Comparison of ENCODE assay signal across 29 cellular contexts in genomic region chr5:113243349-113243664, GRCh38.
"Had no signal": no experiment of that assay in that cellular context is flagged by ENCODE, and none has a peak within 500 bp of the region (broad histone marks: within the 10 kb centered on the region; RNA-seq: fewer than 3 reads in every experiment).

No MANE protein-coding gene starts in this region.

- H3K4me2 ChIP-seq: hepatocyte, smooth muscle cell had no signal

- H2AFZ ChIP-seq: hepatocyte had no signal

- H3K4me3 ChIP-seq: gastroesophageal sphincter, hepatocyte, ovary, prostate gland, sigmoid colon, smooth muscle cell, testis, uterus had no signal

- H3K27me3 ChIP-seq: gastroesophageal sphincter, hepatocyte, ovary, sigmoid colon, testis, uterus had no signal

- ATAC-seq: activated naive CD8-positive, alpha-beta T cell treated with anti-CD3 and anti-CD28 coated beads, Interleukin-2, amount 50 U/mL, for 24 hours; gastroesophageal sphincter; left cardiac atrium; naive thymus-derived CD4-positive, alpha-beta T cell; stimulated activated naive B cell treated with anti-CD40 and anti-IgM and Interleukin-4, amounts not matched to agents 10 μg/mL and 1 μg/mL and 100 μg/mL, for 72 hours; T-helper 17 cell had no signal

- DNase-seq: activated CD4-positive, alpha-beta memory T cell treated with anti-CD3 and anti-CD28 coated beads, Interleukin-2, amount 10 ng/mL, durations not matched to agents 7 days and 5 days; activated CD4-positive, alpha-beta T cell treated with anti-CD3 and anti-CD28 coated beads for 1 hour; activated CD4-positive, alpha-beta T cell treated with anti-CD3 and anti-CD28 coated beads, Interleukin-2, amount 10 ng/mL, durations not matched to agents 7 days and 5 days; activated CD8-positive, alpha-beta memory T cell treated with anti-CD3 and anti-CD28 coated beads, Interleukin-2, amount 50 U/mL, for 48 hours; activated naive CD8-positive, alpha-beta T cell treated with anti-CD3 and anti-CD28 coated beads, Interleukin-2, amount 50 U/mL, for 24 hours; activated T-cell treated with anti-CD3 and anti-CD28 coated beads, Interleukin-2, amount 50 U/mL, for 24 hours; islet precursor cell; left cardiac atrium; naive thymus-derived CD4-positive, alpha-beta T cell; ovary; retina; sigmoid colon; stimulated activated CD4-positive, alpha-beta T cell treated with anti-CD3 and anti-CD28 coated beads, Interleukin-1b, Interleukin-23, amount 100 ng/mL, for 48 hours; stimulated activated CD4-positive, alpha-beta T cell treated with anti-CD3 and anti-CD28 coated beads, Interleukin-4, amount 100 ng/mL, for 4 hours; stimulated activated CD8-positive, alpha-beta memory T cell treated with anti-CD3 and anti-CD28 coated beads, Interleukin-4, amount 100 ng/mL, for 48 hours; stimulated activated naive B cell treated with anti-CD40 and anti-IgM and Interleukin-4, amounts not matched to agents 10 μg/mL and 1 μg/mL and 100 μg/mL, for 72 hours; T-helper 17 cell; T1000; testis; trophoblast cell; uterus had no signal

- H3K27ac Mint-ChIP-seq: activated CD4-positive, alpha-beta memory T cell treated with anti-CD3 and anti-CD28 coated beads, Interleukin-2, amount 10 ng/mL, durations not matched to agents 7 days and 5 days; activated CD4-positive, alpha-beta T cell treated with anti-CD3 and anti-CD28 coated beads, Interleukin-2, amount 10 ng/mL, durations not matched to agents 7 days and 5 days; activated naive CD4-positive, alpha-beta T cell treated with anti-CD3 and anti-CD28 coated beads, Interleukin-2, amount 50 U/mL, for 24 hours; activated naive CD8-positive, alpha-beta T cell treated with anti-CD3 and anti-CD28 coated beads, Interleukin-2, amount 50 U/mL, for 24 hours; activated T-cell treated with anti-CD3 and anti-CD28 coated beads, Interleukin-2, amount 50 U/mL, for 24 hours; dendritic cell treated with granulocyte-macrophage colony-stimulating factor and Interleukin-4, amounts not matched to agents 40 ng/mL and 50 ng/mL, for 4 days; naive thymus-derived CD4-positive, alpha-beta T cell; stimulated activated naive B cell treated with anti-CD40 and anti-IgM and Interleukin-4, amounts not matched to agents 10 μg/mL and 1 μg/mL and 100 μg/mL, for 72 hours; T-helper 17 cell had no signal

- FAIRE-seq: bronchial epithelial cell had no signal

- H3K4me1 ChIP-seq: prostate gland had no signal

- H3K4me3 Mint-ChIP-seq: activated CD4-positive, alpha-beta memory T cell treated with anti-CD3 and anti-CD28 coated beads, Interleukin-2, amount 10 ng/mL, durations not matched to agents 7 days and 5 days; activated CD4-positive, alpha-beta T cell treated with anti-CD3 and anti-CD28 coated beads, Interleukin-2, amount 10 ng/mL, durations not matched to agents 7 days and 5 days; activated naive CD4-positive, alpha-beta T cell treated with anti-CD3 and anti-CD28 coated beads, Interleukin-2, amount 50 U/mL, for 24 hours; activated naive CD8-positive, alpha-beta T cell treated with anti-CD3 and anti-CD28 coated beads, Interleukin-2, amount 50 U/mL, for 24 hours; activated T-cell treated with anti-CD3 and anti-CD28 coated beads, Interleukin-2, amount 50 U/mL, for 24 hours; central memory CD8-positive, alpha-beta T cell; dendritic cell treated with granulocyte-macrophage colony-stimulating factor and Interleukin-4, amounts not matched to agents 40 ng/mL and 50 ng/mL, for 4 days; naive thymus-derived CD4-positive, alpha-beta T cell; stimulated activated naive B cell treated with anti-CD40 and anti-IgM and Interleukin-4, amounts not matched to agents 10 μg/mL and 1 μg/mL and 100 μg/mL, for 72 hours; T-helper 17 cell had no signal

- H3K27me3 Mint-ChIP-seq: activated naive CD8-positive, alpha-beta T cell treated with anti-CD3 and anti-CD28 coated beads, Interleukin-2, amount 50 U/mL, for 24 hours had no signal

- H3K9me3 Mint-ChIP-seq: activated CD4-positive, alpha-beta memory T cell treated with anti-CD3 and anti-CD28 coated beads, Interleukin-2, amount 10 ng/mL, durations not matched to agents 7 days and 5 days; activated CD4-positive, alpha-beta T cell treated with anti-CD3 and anti-CD28 coated beads, Interleukin-2, amount 10 ng/mL, durations not matched to agents 7 days and 5 days; activated naive CD4-positive, alpha-beta T cell treated with anti-CD3 and anti-CD28 coated beads, Interleukin-2, amount 50 U/mL, for 24 hours; activated naive CD8-positive, alpha-beta T cell treated with anti-CD3 and anti-CD28 coated beads, Interleukin-2, amount 50 U/mL, for 24 hours; activated T-cell treated with anti-CD3 and anti-CD28 coated beads, Interleukin-2, amount 50 U/mL, for 24 hours; central memory CD8-positive, alpha-beta T cell; naive thymus-derived CD4-positive, alpha-beta T cell; stimulated activated naive B cell treated with anti-CD40 and anti-IgM and Interleukin-4, amounts not matched to agents 10 μg/mL and 1 μg/mL and 100 μg/mL, for 72 hours had no signal

- H3K27ac ChIP-seq: gastroesophageal sphincter, hepatocyte, prostate gland, sigmoid colon, testis, uterus had no signal

- H3K4me1 Mint-ChIP-seq: activated naive CD4-positive, alpha-beta T cell treated with anti-CD3 and anti-CD28 coated beads, Interleukin-2, amount 50 U/mL, for 24 hours; central memory CD8-positive, alpha-beta T cell had no signal

- H3K36me3 ChIP-seq: gastroesophageal sphincter, ovary, prostate gland, sigmoid colon, uterus had no signal

- H3K9me3 ChIP-seq: gastroesophageal sphincter, ovary, prostate gland, sigmoid colon, testis, uterus had no signal

- H3K36me3 Mint-ChIP-seq: activated naive CD4-positive, alpha-beta T cell treated with anti-CD3 and anti-CD28 coated beads, Interleukin-2, amount 50 U/mL, for 24 hours; stimulated activated naive B cell treated with anti-CD40 and anti-IgM and Interleukin-4, amounts not matched to agents 10 μg/mL and 1 μg/mL and 100 μg/mL, for 72 hours had no signal
